ENCODE assay signal across 23 cellular contexts in the genomic region with DNA sequence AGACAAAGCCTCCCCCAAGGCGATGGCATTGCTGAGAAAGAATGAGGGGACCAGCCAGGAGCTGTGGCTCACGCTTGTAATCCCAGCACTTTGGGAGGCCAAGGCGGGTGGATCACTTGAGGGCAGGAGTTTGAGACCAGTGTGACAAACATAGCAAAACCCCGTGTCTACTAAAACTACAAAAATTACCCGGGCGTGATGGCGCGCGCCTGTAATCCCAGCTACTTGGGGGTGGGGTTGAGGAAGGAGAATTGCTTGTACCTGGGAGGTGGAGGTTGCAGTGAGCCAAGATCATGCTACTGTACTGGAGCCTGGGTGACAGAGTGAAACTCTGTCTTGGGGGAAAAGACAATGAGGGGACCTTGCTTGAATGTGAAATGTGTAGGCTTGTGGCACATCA.
DNase-seq lines count a peak whose midpoint lies in the region; ATAC-seq, FAIRE-seq and TF ChIP-seq lines count a peak whose summit lies in the region.
"Had no signal": no experiment of that assay in that cellular context is flagged by ENCODE, and none has a peak within 500 bp of the region (broad histone marks: within the 10 kb centered on the region; RNA-seq: fewer than 3 reads in every experiment).

No MANE protein-coding gene starts in this region.

- H3K4me1 ChIP-seq in neuronal stem cell (ENCODE audit: control insufficient read depth in 2 of 2, insufficient read depth in 1 of 2, low read depth in 1 of 2, low read length in 2 of 2) (peaks cover 0 to 2% of the 10 kb centered on the region in 2 donors), esophagus muscularis mucosa (peaks cover 0 to 19% (median 3%) of the 10 kb centered on the region in 4 donors), foreskin keratinocyte (no peaks in the 10 kb centered on the region), right cardiac atrium (ENCODE audit: control insufficient read depth, insufficient read depth, low read length) (peaks cover 14% of the 10 kb centered on the region)
- H3K4me1 ChIP-seq: BLaER1 treated with 17β-estradiol and CSF1 and Interleukin-3, amounts not matched to agents 10 nM and 100 nM had no signal

- H3K4me2 ChIP-seq in neuronal stem cell (ENCODE audit: insufficient read depth, low read length, poor library complexity, severe bottlenecking) = no peak overlapping the region
- H3K4me2 ChIP-seq: A549; BLaER1 treated with 17β-estradiol and CSF1 and Interleukin-3, amounts not matched to agents 10 nM and 100 nM had no signal

- POLR2A ChIA-PET in WTC11 (lab: Charles Lee) = no interaction called here

- H3K23ac ChIP-seq in neuronal stem cell (ENCODE audit: low read depth, low read length, poor library complexity) = no peak overlapping the region

- no peaks in the 10 kb centered on the region for H3K79me1 ChIP-seq in neuronal stem cell (ENCODE audit: low read depth, low read length)

- H3K27ac ChIP-seq in neuronal stem cell (replicated peaks; ENCODE audit: low read length) (no peak overlapping the region), esophagus muscularis mucosa (replicated peaks in 1 of 4) (no peak overlapping the region), foreskin keratinocyte (no peak overlapping the region), right cardiac atrium (ENCODE audit: low read length) (no peak overlapping the region)
- H3K27ac ChIP-seq: 22Rv1; A549; BLaER1 treated with 17β-estradiol and CSF1 and Interleukin-3, amounts not matched to agents 10 nM and 100 nM; C4-2B had no signal

- H3K9me3 Mint-ChIP-seq in WTC11 (no peaks in the 10 kb centered on the region), nephron progenitor cell (no peaks in the 10 kb centered on the region)
- H3K9me3 Mint-ChIP-seq: CD4-positive, alpha-beta T cell; CD8-positive, alpha-beta T cell had no signal

- H2BK12ac ChIP-seq in neuronal stem cell (ENCODE audit: low read length) = no peak overlapping the region

- H2AK5ac ChIP-seq in neuronal stem cell (ENCODE audit: low read depth, low read length) = no peak overlapping the region

- intact Hi-C loops in esophagus muscularis mucosa (cut with DNase I) = no loop called here
- intact Hi-C loops in right cardiac atrium (cut with DNase I) = no loop called here

- no peaks in the 10 kb centered on the region for H3K36me3 ChIP-seq in neuronal stem cell (replicated peaks in 1 of 2; ENCODE audit: control insufficient read depth in 2 of 2, insufficient read depth in 2 of 2, low read length in 2 of 2)
- no peaks in the 10 kb centered on the region for H3K36me3 ChIP-seq in esophagus muscularis mucosa
- H3K36me3 ChIP-seq: BLaER1 treated with 17β-estradiol and CSF1 and Interleukin-3, amounts not matched to agents 10 nM and 100 nM had no signal

- no peak for TF ChIP-seq CTCF in WTC11 (IDR thresholded peaks at IDR 0.05)
- TF ChIP-seq CTCF in nephron progenitor cell (IDR thresholded peaks at IDR 0.05) = no peak
- no peak for TF ChIP-seq CTCF in esophagus muscularis mucosa (IDR thresholded peaks at IDR 0.05)
- no peak for TF ChIP-seq CTCF in foreskin keratinocyte (conservative IDR thresholded peaks at IDR 0.05)

- no peak overlapping the region for H3K14ac ChIP-seq in neuronal stem cell (ENCODE audit: low read length)

- H3K18ac ChIP-seq in neuronal stem cell (ENCODE audit: low read length) = peak overlapping the region; percentile 17

- no peak overlapping the region for H4K8ac ChIP-seq in neuronal stem cell (ENCODE audit: low read depth, low read length)

- no peak overlapping the region for H4K91ac ChIP-seq in neuronal stem cell (ENCODE audit: low read depth, low read length, poor library complexity)

- no peak overlapping the region for H2BK15ac ChIP-seq in neuronal stem cell (ENCODE audit: low read length)

- H3K9ac ChIP-seq in neuronal stem cell (ENCODE audit: low read depth, low read length, poor library complexity) = no peak overlapping the region
- H3K9ac ChIP-seq: BLaER1 treated with 17β-estradiol and CSF1 and Interleukin-3, amounts not matched to agents 10 nM and 100 nM had no signal

- TF ChIP-seq EP300 in esophagus muscularis mucosa (IDR thresholded peaks at IDR 0.05) = no peak

- DNase-seq in WTC11 (ENCODE audit: low spot score) (no peak), nephron progenitor cell (no peak), neuronal stem cell (ENCODE audit: low spot score) (no peak), urothelium cell line (ENCODE audit: low spot score) (no peak), esophagus muscularis mucosa (ENCODE audit: extremely low spot score) (no peak), foreskin keratinocyte (no peak), right cardiac atrium (no peak)
- DNase-seq: AML-193; Caco-2; Calu3; CD4-positive, alpha-beta T cell; CD8-positive, alpha-beta T cell; DMS79 treated with DMSO at 0.1 percent for 48 hours; GF-D8 had no signal

- peak; percentile 70 for FAIRE-seq in urothelium cell line (lab: Jason Lieb, UNC)
- FAIRE-seq: A549, D721Med, G401.6, GM12891, GM19239 had no signal

- H3K27me3 ChIP-seq in neuronal stem cell (ENCODE audit: control insufficient read depth in 3 of 3, insufficient read depth in 3 of 3, low read depth in 1 of 3, low read length in 3 of 3) (no peaks in the 10 kb centered on the region), esophagus muscularis mucosa (no peaks in the 10 kb centered on the region), foreskin keratinocyte (no peaks in the 10 kb centered on the region), right cardiac atrium (ENCODE audit: control insufficient read depth, insufficient read depth) (no peaks in the 10 kb centered on the region)
- H3K27me3 ChIP-seq: BLaER1 treated with 17β-estradiol and CSF1 and Interleukin-3, amounts not matched to agents 10 nM and 100 nM had no signal

- H3K4me3 Mint-ChIP-seq in WTC11 (no peak overlapping the region), nephron progenitor cell (no peak overlapping the region)
- H3K4me3 Mint-ChIP-seq: B cell; CD4-positive, alpha-beta T cell; CD8-positive, alpha-beta T cell had no signal

- H3K36me3 Mint-ChIP-seq in WTC11 = no peaks in the 10 kb centered on the region
- H3K36me3 Mint-ChIP-seq in nephron progenitor cell (ENCODE audit: low read depth) = peaks cover 10% of the 10 kb centered on the region
- H3K36me3 Mint-ChIP-seq: CD8-positive, alpha-beta T cell had no signal

- no peak for ATAC-seq in WTC11
- ATAC-seq in foreskin keratinocyte = no peak
- no peak for ATAC-seq in right cardiac atrium
- ATAC-seq: A549; CD8-positive, alpha-beta T cell had no signal

- no CpG with 5 or more reads among the region's 9 CpGs for WGBS in neuronal stem cell (ENCODE audit: extremely low coverage in 2 of 2, insufficient read length in 2 of 2, insufficient replicate concordance in 1 of 2), 2 donors
- 97% methylated on average over 9 of the region's 9 CpGs for WGBS in esophagus muscularis mucosa
- WGBS in right cardiac atrium = 97% methylated on average over 9 of the region's 9 CpGs

- H3K27me3 Mint-ChIP-seq in WTC11 (ENCODE audit: low read depth) (no peaks in the 10 kb centered on the region), nephron progenitor cell (ENCODE audit: low read depth, poor library complexity) (peaks cover 3% of the 10 kb centered on the region)

- H3K4ac ChIP-seq in neuronal stem cell (ENCODE audit: low read length) = no peak overlapping the region

- no peak overlapping the region for H2AFZ ChIP-seq in neuronal stem cell (ENCODE audit: low read length)

- H2BK120ac ChIP-seq in neuronal stem cell (ENCODE audit: low read depth, low read length) = no peak overlapping the region

- no peak for TF ChIP-seq POLR2A in esophagus muscularis mucosa (IDR thresholded peaks at IDR 0.05; ENCODE audit: low read depth)

- H3K9me3 ChIP-seq in neuronal stem cell (replicated peaks in 1 of 2; ENCODE audit: control insufficient read depth in 2 of 2, insufficient read depth in 1 of 2, low read depth in 1 of 2, low read length in 2 of 2) = no peaks in the 10 kb centered on the region
- no peaks in the 10 kb centered on the region for H3K9me3 ChIP-seq in esophagus muscularis mucosa
- H3K9me3 ChIP-seq in right cardiac atrium (ENCODE audit: control insufficient read depth, low read length) = no peaks in the 10 kb centered on the region
- H3K9me3 ChIP-seq: BLaER1 treated with 17β-estradiol and CSF1 and Interleukin-3, amounts not matched to agents 10 nM and 100 nM; Caco-2 had no signal

- H3K4me1 Mint-ChIP-seq in WTC11 = peaks cover 29% of the 10 kb centered on the region
- H3K4me1 Mint-ChIP-seq in nephron progenitor cell = peaks cover 42% of the 10 kb centered on the region
- H3K4me1 Mint-ChIP-seq: B cell had no signal

- CTCF ChIA-PET in WTC11 (lab: Charles Lee) = interaction anchor here (1.4 kb wide), 1 partner anchor 18 kb away, joined by 4 read pairs; no protein-coding TSS in a partner anchor

- H3K4me3 ChIP-seq in neuronal stem cell (ENCODE audit: low read length in 2 of 2) = no peak overlapping the region
- no peak overlapping the region for H3K4me3 ChIP-seq in esophagus muscularis mucosa
- H3K4me3 ChIP-seq in right cardiac atrium (ENCODE audit: low read length) = no peak overlapping the region
- H3K4me3 ChIP-seq: A549; BLaER1 treated with 17β-estradiol and CSF1 and Interleukin-3, amounts not matched to agents 10 nM and 100 nM had no signal

- no peak overlapping the region for H2BK5ac ChIP-seq in neuronal stem cell (ENCODE audit: low read length)

- H3K27ac Mint-ChIP-seq in WTC11 = peak overlapping the region; percentile 39; the same call in 1 of the 2 replicates
- peak overlapping the region; percentile 38 for H3K27ac Mint-ChIP-seq in nephron progenitor cell
- H3K27ac Mint-ChIP-seq: B cell; CD4-positive, alpha-beta T cell; CD8-positive, alpha-beta T cell had no signal

TF ChIP-seq in WTC11, 78 proteins besides CTCF, POLR2A, EP300 and RAD21 (continues in another document):
- no peak for TF ChIP-seq GRHL2 (CRISPR knock-in tag; IDR thresholded peaks at IDR 0.05; ENCODE audit: insufficient replicate concordance, severe bottlenecking)
- no peak for TF ChIP-seq FOXJ3 (CRISPR knock-in tag; IDR thresholded peaks at IDR 0.05; ENCODE audit: borderline replicate concordance)
- no peak for TF ChIP-seq MYBL2 (CRISPR knock-in tag; IDR thresholded peaks at IDR 0.05)
- no peak for TF ChIP-seq JUN (CRISPR knock-in tag; IDR thresholded peaks at IDR 0.05)
- TF ChIP-seq IRF2 (CRISPR knock-in tag; IDR thresholded peaks at IDR 0.05; ENCODE audit: borderline replicate concordance, low read depth) = no peak
